9 cellular contexts compared by ENCODE assay signal in genomic region chrX:129781134-129782014, GRCh38. TPM values are rescaled to one million over a fixed set of nuclear protein-coding genes. Genes with fewer than 3 reads are reported as not detected.
DNase-seq lines count a peak whose midpoint lies in the region; ATAC-seq and TF ChIP-seq lines count a peak whose summit lies in the region.
"Had no signal": no experiment of that assay in that cellular context is flagged by ENCODE, and none has a peak within 500 bp of the region (broad histone marks: within the 10 kb centered on the region; RNA-seq: fewer than 3 reads in every experiment).

No MANE protein-coding gene starts in this region.

- ATAC-seq in GM19328 (IDR thresholded peaks at IDR 0.05; ENCODE audit: unreplicated experiment) (peak; percentile 75), HG03354 (IDR thresholded peaks at IDR 0.05; ENCODE audit: poor library complexity, severe bottlenecking, unreplicated experiment) (peak; percentile 76), activated B cell treated with CpG ODN at 0.5 μM for 24 hours (ENCODE audit: low read depth) (peak; percentile 73)

- H3K27ac ChIP-seq in coronary artery = peak overlapping the region in 1 of 2 donors; percentile 49
- H3K27ac ChIP-seq: parathyroid adenoma had no signal

- H3K4me3 Mint-ChIP-seq in activated B cell treated with CpG ODN at 0.5 μM for 24 hours = peak overlapping the region; percentile 93

- peak overlapping the region; percentile 96 for H3K27ac Mint-ChIP-seq in activated B cell treated with CpG ODN at 0.5 μM for 24 hours

- DNase-seq in activated B cell treated with CpG ODN at 0.5 μM for 24 hours (peak; percentile 49), coronary artery (ENCODE audit: low spot score) (no peak), DMS79 (lab: John Stamatoyannopoulos, UW) (no peak), NCI-H1092 (lab: John Stamatoyannopoulos, UW) (no peak), COLO668 (lab: John Stamatoyannopoulos, UW; ENCODE audit: unreplicated experiment) (no peak)
- peak; percentile 61 to 64 for DNase-seq in stimulated activated CD4-positive, alpha-beta T cell treated with anti-CD3 and anti-CD28 coated beads, Interleukin-2, amount 100 ng/mL, for 48 hours

- H3K4me3 ChIP-seq in coronary artery = peak overlapping the region; percentile 42

- no peaks in the 10 kb centered on the region for H3K9me3 Mint-ChIP-seq in activated B cell treated with CpG ODN at 0.5 μM for 24 hours

- intact Hi-C loops in activated B cell treated with CpG ODN at 0.5 μM for 24 hours (cut with micrococcal nuclease) = loop anchor here (1.0 to 5.0 kb wide), 4 partner anchors 8 to 61 kb away; partner anchors contain the start of genes XPNPEP2 and ZDHHC9

- H3K27me3 Mint-ChIP-seq in activated B cell treated with CpG ODN at 0.5 μM for 24 hours = no peaks in the 10 kb centered on the region

- POLR2A ChIA-PET in activated B cell treated with CpG ODN at 0.5 μM for 24 hours (lab: Charles Lee) = interaction anchor here (0.6 to 18.0 kb wide), 15 partner anchors 8 to 303 kb away, joined by 3 to 261 read pairs (median 5); partner anchors contain the start of genes APLN and XPNPEP2

- H3K4me1 Mint-ChIP-seq in activated B cell treated with CpG ODN at 0.5 μM for 24 hours = peaks cover 77% of the 10 kb centered on the region

- TF ChIP-seq CTCF in activated B cell treated with CpG ODN at 0.5 μM for 24 hours (IDR thresholded peaks at IDR 0.05) (no peak), coronary artery (IDR thresholded peaks at IDR 0.05) (no peak)

- CTCF ChIA-PET in activated B cell treated with CpG ODN at 0.5 μM for 24 hours (lab: Charles Lee) = interaction anchor here (0.6 to 2.8 kb wide), 7 partner anchors 9 to 103 kb away, joined by 3 to 10 read pairs (median 4); no protein-coding TSS in a partner anchor

- peaks cover 47% of the 10 kb centered on the region for H3K36me3 Mint-ChIP-seq in activated B cell treated with CpG ODN at 0.5 μM for 24 hours (ENCODE audit: low read depth)

RNA-seq across cellular contexts. Expression of gene SASH3, which starts 1.6 kb away (rescaled TPM):
- 209 TPM in 2 replicates for total RNA-seq in activated B cell treated with CpG ODN at 0.5 μM for 24 hours

RNA-seq across cellular contexts. Expression of gene XPNPEP2, which starts 42.6 kb away (rescaled TPM):
- total RNA-seq in activated B cell treated with CpG ODN at 0.5 μM for 24 hours = 0.07 TPM in 2 replicates

Comparison
In these comparisons a context has a peak if more than half of its experiments do, and no peak if none do; other contexts are left out.
1. DNase-seq: peak in activated B cell treated with CpG ODN at 0.5 μM for 24 hours (single experiment) and stimulated activated CD4-positive, alpha-beta T cell treated with anti-CD3 and anti-CD28 coated beads, Interleukin-2, amount 100 ng/mL, for 48 hours (2 of 2); none in coronary artery (single experiment), DMS79 (single experiment), NCI-H1092 (single experiment) and COLO668 (single experiment).
2. Peak in every context shown above with its lines, with median percentiles within 50 percentile points of each other: ATAC-seq.